ENCODE assay signal across 8 cellular contexts in the genomic region with DNA sequence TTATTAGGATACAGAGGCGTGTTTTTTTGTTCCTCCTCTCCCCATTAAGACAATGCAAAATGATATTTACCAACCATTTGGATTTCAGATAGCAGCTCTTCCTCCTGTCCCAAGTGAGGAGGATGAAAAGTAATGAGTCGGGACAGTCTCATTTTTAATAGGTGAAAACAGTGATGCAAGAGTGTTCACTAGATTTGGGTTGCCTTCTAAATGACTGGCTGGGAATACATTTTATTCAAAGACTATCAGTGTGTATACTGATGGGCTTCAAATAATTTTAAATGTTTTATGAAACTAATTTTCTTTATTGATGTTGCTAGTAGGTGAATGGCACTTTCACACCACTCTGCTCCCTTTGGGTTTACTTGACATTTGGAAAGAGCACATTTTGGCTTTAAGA. TPM values are rescaled to one million over a fixed set of nuclear protein-coding genes. Genes with fewer than 3 reads are reported as not detected.
DNase-seq lines count a peak whose midpoint lies in the region; ATAC-seq, FAIRE-seq and TF ChIP-seq lines count a peak whose summit lies in the region.

No MANE protein-coding gene starts in this region.

- WGBS in tibial nerve, 2 donors: 44% methylated on average over 2 of the region's 2 CpGs

- CTCF ChIA-PET in activated naive CD4-positive, alpha-beta T cell treated with anti-CD3 and anti-CD28 coated beads for 36 hours (lab: Charles Lee): no interaction called here

- H3K79me2 ChIP-seq in astrocyte (ENCODE audit: insufficient read depth, low read length): peaks cover 39% of the 10 kb centered on the region

- ATAC-seq in lower lobe of right lung (no peak), left lobe of liver (no peak), HG03342 (IDR thresholded peaks at IDR 0.05; ENCODE audit: unreplicated experiment) (no peak)

- H3K27me3 ChIP-seq in astrocyte (ENCODE audit: insufficient read depth, low read length) (no peaks in the 10 kb centered on the region), lower lobe of right lung (ENCODE audit: low read depth) (no peaks in the 10 kb centered on the region), tibial nerve (no peaks in the 10 kb centered on the region)

- peak overlapping the region; percentile 86 for H3K4me2 ChIP-seq in astrocyte (ENCODE audit: low read length)

- peaks cover 21% of the 10 kb centered on the region for H3K36me3 Mint-ChIP-seq in activated naive CD4-positive, alpha-beta T cell treated with anti-CD3 and anti-CD28 coated beads for 36 hours (ENCODE audit: low read depth)
- peaks cover 4% of the 10 kb centered on the region for H3K36me3 Mint-ChIP-seq in astrocyte (ENCODE audit: low read depth, unreplicated experiment)

- H3K27me3 Mint-ChIP-seq in activated naive CD4-positive, alpha-beta T cell treated with anti-CD3 and anti-CD28 coated beads for 36 hours (ENCODE audit: low read depth): no peaks in the 10 kb centered on the region
- H3K27me3 Mint-ChIP-seq in astrocyte (ENCODE audit: low read depth, unreplicated experiment): no peaks in the 10 kb centered on the region

- no peaks in the 10 kb centered on the region for H3K9me3 Mint-ChIP-seq in activated naive CD4-positive, alpha-beta T cell treated with anti-CD3 and anti-CD28 coated beads for 36 hours
- H3K9me3 Mint-ChIP-seq in astrocyte (ENCODE audit: unreplicated experiment): no peaks in the 10 kb centered on the region

- no peaks in the 10 kb centered on the region for H3K36me3 ChIP-seq in astrocyte (ENCODE audit: insufficient read depth, low read length)
- peaks cover 25% of the 10 kb centered on the region for H3K36me3 ChIP-seq in lower lobe of right lung
- peaks cover 0 to 21% (median 0%) of the 10 kb centered on the region in 3 donors for H3K36me3 ChIP-seq in tibial nerve

- H3K9ac ChIP-seq in astrocyte (ENCODE audit: low read length): peak overlapping the region; percentile 84

- H3K4me1 ChIP-seq in astrocyte (ENCODE audit: insufficient read depth, low read length) (peaks cover 11% of the 10 kb centered on the region), lower lobe of right lung (peaks cover 21% of the 10 kb centered on the region), tibial nerve (peaks cover 0 to 27% (median 14%) of the 10 kb centered on the region in 4 donors)

- H3K27ac Mint-ChIP-seq in activated naive CD4-positive, alpha-beta T cell treated with anti-CD3 and anti-CD28 coated beads for 36 hours: peak overlapping the region; percentile 81
- peak overlapping the region; percentile 94 for H3K27ac Mint-ChIP-seq in astrocyte (ENCODE audit: unreplicated experiment)

- no peak for TF ChIP-seq CTCF in astrocyte (IDR thresholded peaks at IDR 0.05; ENCODE audit: insufficient read depth, low read depth, low read length)
- TF ChIP-seq CTCF in lower lobe of right lung (IDR thresholded peaks at IDR 0.05): no peak
- no peak for TF ChIP-seq CTCF in tibial nerve (IDR thresholded peaks at IDR 0.05)

- H3K4me3 ChIP-seq in astrocyte (ENCODE audit: insufficient read depth, low read depth, low read length) (peak overlapping the region; percentile 85), lower lobe of right lung (peak overlapping the region; percentile 79), tibial nerve (peak overlapping the region; percentile 74 to 98 (median 86))

- no peak for TF ChIP-seq POLR2A in tibial nerve (IDR thresholded peaks at IDR 0.05)

- H3K4me1 Mint-ChIP-seq in activated naive CD4-positive, alpha-beta T cell treated with anti-CD3 and anti-CD28 coated beads for 36 hours (ENCODE audit: low read depth): peaks cover 24% of the 10 kb centered on the region
- H3K4me1 Mint-ChIP-seq in astrocyte (ENCODE audit: low read depth, unreplicated experiment): peaks cover 13% of the 10 kb centered on the region

- DNase-seq in activated naive CD4-positive, alpha-beta T cell treated with anti-CD3 and anti-CD28 coated beads for 36 hours: no peak
- DNase-seq in activated naive CD4-positive, alpha-beta T cell treated with anti-CD3 and anti-CD28 coated beads, Interleukin-2, amount 50 U/mL, for 16 hours: no peak
- DNase-seq in astrocyte (ENCODE audit: low read depth) (no peak), lower lobe of right lung (no peak), tibial nerve (ENCODE audit: low spot score in 2 of 2) (no peak), GOT3 (lab: John Stamatoyannopoulos, UW) (no peak), left lobe of liver (ENCODE audit: low spot score) (no peak)

- peak overlapping the region; percentile 60 for H2AFZ ChIP-seq in astrocyte (ENCODE audit: low read depth, low read length)

- FAIRE-seq in astrocyte (lab: Jason Lieb, UNC): no peak

- H3K9me3 ChIP-seq in astrocyte (ENCODE audit: insufficient read depth, low read depth, low read length) (no peaks in the 10 kb centered on the region), lower lobe of right lung (no peaks in the 10 kb centered on the region), tibial nerve (no peaks in the 10 kb centered on the region)

- H3K4me3 Mint-ChIP-seq in activated naive CD4-positive, alpha-beta T cell treated with anti-CD3 and anti-CD28 coated beads for 36 hours: peak overlapping the region; percentile 90
- H3K4me3 Mint-ChIP-seq in astrocyte (ENCODE audit: unreplicated experiment): peak overlapping the region; percentile 98

- H4K20me1 ChIP-seq in astrocyte (ENCODE audit: insufficient read depth, low read length): peaks cover 8% of the 10 kb centered on the region

- peak overlapping the region; percentile 15 for H3K27ac ChIP-seq in astrocyte (ENCODE audit: low read depth, low read length)
- H3K27ac ChIP-seq in lower lobe of right lung: no peak overlapping the region
- peak overlapping the region; percentile 99 to 100 (median 100) for H3K27ac ChIP-seq in tibial nerve

- no peak for TF ChIP-seq EP300 in tibial nerve (IDR thresholded peaks at IDR 0.05)

- intact Hi-C loops in activated naive CD4-positive, alpha-beta T cell treated with anti-CD3 and anti-CD28 coated beads for 36 hours (cut with micrococcal nuclease): no loop called here
- intact Hi-C loops in lower lobe of right lung (cut with DNase I): no loop called here

RNA-seq across cellular contexts. Expression of a gene that starts 2.1 kb away (rescaled TPM):
- total RNA-seq in activated naive CD4-positive, alpha-beta T cell treated with anti-CD3 and anti-CD28 coated beads for 36 hours: 10 to 100 TPM; 28.9 to 30.8 TPM
- 63.4 and 68.2 TPM in 2 replicates for total RNA-seq in astrocyte
- 52.3 TPM for total RNA-seq in lower lobe of right lung
- total RNA-seq in tibial nerve: 10 to 100 TPM; 40.4 to 57.1 (median 55.4) TPM
- 22.2 TPM for total RNA-seq in left lobe of liver
